Comparison of ENCODE assay signal across 11 cellular contexts in genomic region chr17:58615768-58616659, GRCh38.
DNase-seq lines count a peak whose midpoint lies in the region; ATAC-seq and TF ChIP-seq lines count a peak whose summit lies in the region.
"Had no signal": no experiment of that assay in that cellular context is flagged by ENCODE, and none has a peak within 500 bp of the region (broad histone marks: within the 10 kb centered on the region; RNA-seq: fewer than 3 reads in every experiment).

No MANE protein-coding gene starts in this region.

- no peaks in the 10 kb centered on the region for H3K36me3 Mint-ChIP-seq in stimulated activated effector memory CD8-positive, alpha-beta T cell treated with anti-CD3 and anti-CD28 coated beads, Interleukin-12 subunit alpha, Interleukin-12 subunit beta, amount 100 ng/mL, for 72 hours
- H3K36me3 Mint-ChIP-seq in CD14-positive monocyte, result no peaks in the 10 kb centered on the region
- H3K36me3 Mint-ChIP-seq: activated naive CD4-positive, alpha-beta T cell treated with anti-CD3 and anti-CD28 coated beads, Interleukin-2, amount 10 ng/mL, durations not matched to agents 7 days and 5 days had no signal

- peak; percentile 12 for DNase-seq in NOMO-1 treated with DMSO at 0.1 percent for 48 hours (lab: John Stamatoyannopoulos, UW; ENCODE audit: unreplicated experiment)
- no peak for DNase-seq in NOMO-1 treated with dmso at 0.1 percent for 144 hours (lab: John Stamatoyannopoulos, UW; ENCODE audit: unreplicated experiment)
- peak in 1 of 2 donors; percentile 58 for DNase-seq in stimulated activated effector memory CD8-positive, alpha-beta T cell treated with anti-CD3 and anti-CD28 coated beads, Interleukin-12 subunit alpha, Interleukin-12 subunit beta, amount 100 ng/mL, for 72 hours (ENCODE audit: low spot score in 2 of 2)
- DNase-seq in NCI-H748 treated with DMSO at 0.1 percent for 48 hours (lab: John Stamatoyannopoulos, UW), result no peak
- no peak for DNase-seq in hippocampal formation (lab: John Stamatoyannopoulos, UW)
- no peak for DNase-seq in CD14-positive monocyte (ENCODE audit: low spot score)
- DNase-seq: activated naive CD4-positive, alpha-beta T cell treated with anti-CD3 and anti-CD28 coated beads, Interleukin-2, amount 10 ng/mL, durations not matched to agents 7 days and 5 days; NCI-H510A; pancreas had no signal

- no peak for TF ChIP-seq CTCF in CD14-positive monocyte (IDR thresholded peaks at IDR 0.05)

- peaks cover 12% of the 10 kb centered on the region for H3K4me1 Mint-ChIP-seq in stimulated activated effector memory CD8-positive, alpha-beta T cell treated with anti-CD3 and anti-CD28 coated beads, Interleukin-12 subunit alpha, Interleukin-12 subunit beta, amount 100 ng/mL, for 72 hours
- H3K4me1 Mint-ChIP-seq in CD14-positive monocyte, result peaks cover 23% of the 10 kb centered on the region

- H3K27me3 Mint-ChIP-seq in CD14-positive monocyte (ENCODE audit: low read depth in 3 of 3), result peaks cover 0 to 2% (median 1%) of the 10 kb centered on the region in 3 donors

- peak overlapping the region; percentile 80 for H3K27ac Mint-ChIP-seq in stimulated activated effector memory CD8-positive, alpha-beta T cell treated with anti-CD3 and anti-CD28 coated beads, Interleukin-12 subunit alpha, Interleukin-12 subunit beta, amount 100 ng/mL, for 72 hours
- H3K27ac Mint-ChIP-seq in CD14-positive monocyte, result peak overlapping the region in 1 of 7 donors; percentile 1
- H3K27ac Mint-ChIP-seq: activated naive CD4-positive, alpha-beta T cell treated with anti-CD3 and anti-CD28 coated beads, Interleukin-2, amount 10 ng/mL, durations not matched to agents 7 days and 5 days had no signal

- peak overlapping the region; percentile 38 for H3K4me3 Mint-ChIP-seq in stimulated activated effector memory CD8-positive, alpha-beta T cell treated with anti-CD3 and anti-CD28 coated beads, Interleukin-12 subunit alpha, Interleukin-12 subunit beta, amount 100 ng/mL, for 72 hours
- H3K4me3 Mint-ChIP-seq in CD14-positive monocyte, result no peak overlapping the region
- H3K4me3 Mint-ChIP-seq: activated naive CD4-positive, alpha-beta T cell treated with anti-CD3 and anti-CD28 coated beads, Interleukin-2, amount 10 ng/mL, durations not matched to agents 7 days and 5 days had no signal

- H3K9me3 Mint-ChIP-seq in stimulated activated effector memory CD8-positive, alpha-beta T cell treated with anti-CD3 and anti-CD28 coated beads, Interleukin-12 subunit alpha, Interleukin-12 subunit beta, amount 100 ng/mL, for 72 hours, result no peaks in the 10 kb centered on the region
- H3K9me3 Mint-ChIP-seq in CD14-positive monocyte, result no peaks in the 10 kb centered on the region
- H3K9me3 Mint-ChIP-seq: activated naive CD4-positive, alpha-beta T cell treated with anti-CD3 and anti-CD28 coated beads, Interleukin-2, amount 10 ng/mL, durations not matched to agents 7 days and 5 days had no signal

- intact Hi-C loops in CD14-positive monocyte (cut with micrococcal nuclease), result no loop called here

- ATAC-seq in GM21619 (IDR thresholded peaks at IDR 0.05; ENCODE audit: unreplicated experiment), result peak; percentile 53
- ATAC-seq in HG03378 (IDR thresholded peaks at IDR 0.05; ENCODE audit: unreplicated experiment), result peak; percentile 62
- peak; percentile 93 for ATAC-seq in stimulated activated effector memory CD8-positive, alpha-beta T cell treated with anti-CD3 and anti-CD28 coated beads, Interleukin-12 subunit alpha, Interleukin-12 subunit beta, amount 100 ng/mL, for 72 hours
- ATAC-seq: pancreas had no signal
